ENCODE assay signal across 12 cellular contexts in the genomic region with DNA sequence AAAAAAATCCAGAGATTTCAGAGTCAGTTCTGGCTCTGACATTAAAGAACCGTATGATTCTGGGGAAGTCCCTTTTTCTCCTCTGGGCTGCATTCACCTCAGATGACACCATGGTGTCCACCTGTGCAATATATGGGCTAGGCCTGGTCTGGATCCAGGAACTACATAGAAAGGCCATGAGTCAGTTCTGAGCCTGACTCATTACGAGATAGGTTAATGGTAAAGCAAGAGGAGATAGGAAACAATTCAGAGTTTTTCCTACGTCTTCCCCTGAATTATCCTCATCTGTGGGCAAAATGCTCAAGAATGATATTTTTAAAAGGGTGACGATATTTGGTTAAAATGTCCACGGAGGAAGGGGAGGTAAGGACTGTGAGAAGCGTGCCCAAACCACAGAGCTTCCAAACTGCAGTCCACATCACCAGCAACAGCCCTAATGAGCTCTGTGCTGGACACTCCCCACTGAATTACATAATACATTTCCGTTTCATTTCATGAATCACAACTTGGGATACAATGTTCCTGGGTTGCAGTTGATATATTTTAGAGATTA.
A peak's percentile ranks its signal among the peaks of the same experiment; 100 is the strongest.
DNase-seq lines count a peak whose midpoint lies in the region; ATAC-seq and TF ChIP-seq lines count a peak whose summit lies in the region.
"Had no signal": no experiment of that assay in that cellular context is flagged by ENCODE, and none has a peak within 500 bp of the region (broad histone marks: within the 10 kb centered on the region; RNA-seq: fewer than 3 reads in every experiment).

No MANE protein-coding gene starts in this region.

- in situ Hi-C loops in Panc1 (cut with HindIII; ENCODE audit: low pct_unique_long_range_greater_than_20kb, low sequenced_read_pairs) = no loop called here

- no peak overlapping the region for H3K9ac ChIP-seq in neuronal stem cell (ENCODE audit: low read depth, low read length, poor library complexity)

- CTCF ChIA-PET in Panc1 (lab: Charles Lee) = no interaction called here

- peak; percentile 91 for ATAC-seq in Panc1
- peak; percentile 88 to 97 (median 96) for ATAC-seq in psoas muscle
- ATAC-seq in HG02642 (IDR thresholded peaks at IDR 0.05; ENCODE audit: poor library complexity, unreplicated experiment) = no peak

- no peak overlapping the region for H3K18ac ChIP-seq in neuronal stem cell (ENCODE audit: low read length)

- no peak overlapping the region for H3K4ac ChIP-seq in neuronal stem cell (ENCODE audit: low read length)

- no peak overlapping the region for H2AK5ac ChIP-seq in neuronal stem cell (ENCODE audit: low read depth, low read length)

- H3K27me3 ChIP-seq in Panc1 (ENCODE audit: control insufficient read depth, insufficient read depth, low read length) (no peaks in the 10 kb centered on the region), psoas muscle (ENCODE audit: insufficient read depth in 3 of 3, low read length in 2 of 3) (no peaks in the 10 kb centered on the region), neuronal stem cell (ENCODE audit: control insufficient read depth in 3 of 3, insufficient read depth in 3 of 3, low read depth in 1 of 3, low read length in 3 of 3) (no peaks in the 10 kb centered on the region)

- H3K4me1 ChIP-seq in Panc1 (ENCODE audit: control insufficient read depth, insufficient read depth, low read length) (peaks cover 2% of the 10 kb centered on the region; the same call in 1 of the 2 replicates), psoas muscle (peaks cover 16% of the 10 kb centered on the region), neuronal stem cell (ENCODE audit: control insufficient read depth in 2 of 2, insufficient read depth in 1 of 2, low read depth in 1 of 2, low read length in 2 of 2) (peaks cover 0 to 9% of the 10 kb centered on the region in 2 donors)

- H2AFZ ChIP-seq in neuronal stem cell (ENCODE audit: low read length) = no peak overlapping the region

- H3K14ac ChIP-seq in neuronal stem cell (ENCODE audit: low read length) = no peak overlapping the region

- DNase-seq in GM03348 (ENCODE audit: low spot score) = peak; percentile 81
- peak; percentile 92 for DNase-seq in Panc1 (ENCODE audit: low read depth, low spot score)
- peak; percentile 44 for DNase-seq in fibroblast of gingiva (ENCODE audit: low read depth)
- no peak for DNase-seq in psoas muscle
- no peak for DNase-seq in NCI-H146 treated with DMSO at 0.1 percent for 48 hours (lab: John Stamatoyannopoulos, UW; ENCODE audit: unreplicated experiment)
- no peak for DNase-seq in pons (ENCODE audit: low spot score)
- DNase-seq in neuronal stem cell (ENCODE audit: low spot score) = no peak
- DNase-seq: activated CD4-positive, alpha-beta T cell treated with anti-CD3 and anti-CD28 coated beads, Interleukin-2, amount 50 U/mL, for 1 hour; GOT3; NCI-H345; stimulated activated CD4-positive, alpha-beta T cell treated with anti-CD3 and anti-CD28 coated beads, Interleukin-12 subunit alpha, Interleukin-12 subunit beta, amount 100 ng/mL, for 4 hours had no signal

- H3K79me1 ChIP-seq in neuronal stem cell (ENCODE audit: low read depth, low read length) = no peaks in the 10 kb centered on the region

- H3K36me3 ChIP-seq in Panc1 (ENCODE audit: control insufficient read depth, insufficient read depth, low read length) (no peaks in the 10 kb centered on the region), psoas muscle (ENCODE audit: insufficient read depth in 1 of 2, low read depth in 1 of 2) (no peaks in the 10 kb centered on the region), neuronal stem cell (replicated peaks in 1 of 2; ENCODE audit: control insufficient read depth in 2 of 2, insufficient read depth in 2 of 2, low read length in 2 of 2) (no peaks in the 10 kb centered on the region)

- no peak overlapping the region for H2BK15ac ChIP-seq in neuronal stem cell (ENCODE audit: low read length)

- H3K23ac ChIP-seq in neuronal stem cell (ENCODE audit: low read depth, low read length, poor library complexity) = no peak overlapping the region

- no TSS peak for BruUV-seq in Panc1 (replicated peaks; lab: Mats Ljungman, UMichigan)

- H3K27ac ChIP-seq in Panc1 (ENCODE audit: low read length) = no peak overlapping the region
- peak overlapping the region; percentile 68 for H3K27ac ChIP-seq in psoas muscle
- no peak overlapping the region for H3K27ac ChIP-seq in neuronal stem cell (replicated peaks; ENCODE audit: low read length)

- no peak overlapping the region for H4K91ac ChIP-seq in neuronal stem cell (ENCODE audit: low read depth, low read length, poor library complexity)

- H2BK5ac ChIP-seq in neuronal stem cell (ENCODE audit: low read length) = no peak overlapping the region

- intact Hi-C loops in Panc1 (cut with micrococcal nuclease; ENCODE audit: unreplicated experiment) (no loop called here), psoas muscle (cut with DNase I) (no loop called here)

- POLR2A ChIA-PET in Panc1 (lab: Charles Lee) = no interaction called here

- H3K4me3 ChIP-seq in Panc1 (ENCODE audit: low read depth in 2 of 2, low read length in 2 of 2) (no peak overlapping the region), psoas muscle (no peak overlapping the region), neuronal stem cell (ENCODE audit: low read length in 2 of 2) (no peak overlapping the region)

- WGBS in psoas muscle, 3 donors = 27 to 48% (median 30%) methylated on average over 7 of the region's 7 CpGs
- no CpG with 5 or more reads among the region's 7 CpGs for WGBS in neuronal stem cell (ENCODE audit: extremely low coverage in 2 of 2, insufficient read length in 2 of 2, insufficient replicate concordance in 1 of 2), 2 donors

- no peak overlapping the region for H2BK120ac ChIP-seq in neuronal stem cell (ENCODE audit: low read depth, low read length)

- H4K8ac ChIP-seq in neuronal stem cell (ENCODE audit: low read depth, low read length) = no peak overlapping the region

- H3K9me3 ChIP-seq in Panc1 (ENCODE audit: control insufficient read depth, insufficient read depth, low read depth, low read length) = no peaks in the 10 kb centered on the region
- H3K9me3 ChIP-seq in psoas muscle = no peaks in the 10 kb centered on the region
- H3K9me3 ChIP-seq in neuronal stem cell (replicated peaks in 1 of 2; ENCODE audit: control insufficient read depth in 2 of 2, insufficient read depth in 1 of 2, low read depth in 1 of 2, low read length in 2 of 2) = no peaks in the 10 kb centered on the region

- no peak overlapping the region for H2BK12ac ChIP-seq in neuronal stem cell (ENCODE audit: low read length)

- H3K4me2 ChIP-seq in neuronal stem cell (ENCODE audit: insufficient read depth, low read length, poor library complexity, severe bottlenecking) = no peak overlapping the region

- TF ChIP-seq CTCF in Panc1 (IDR thresholded peaks at IDR 0.05) = no peak
- TF ChIP-seq CTCF in psoas muscle (IDR thresholded peaks at IDR 0.05) = no peak

Comparison
In these comparisons a context has a peak if more than half of its experiments do, and no peak if none do; other contexts are left out.
1. DNase-seq: peak in GM03348 (single experiment), Panc1 (single experiment) and fibroblast of gingiva (single experiment); none in psoas muscle (0 of 2), NCI-H146 treated with DMSO at 0.1 percent for 48 hours (single experiment), pons (single experiment) and neuronal stem cell (single experiment).